8 cellular contexts compared by ENCODE assay signal in the genomic region with DNA sequence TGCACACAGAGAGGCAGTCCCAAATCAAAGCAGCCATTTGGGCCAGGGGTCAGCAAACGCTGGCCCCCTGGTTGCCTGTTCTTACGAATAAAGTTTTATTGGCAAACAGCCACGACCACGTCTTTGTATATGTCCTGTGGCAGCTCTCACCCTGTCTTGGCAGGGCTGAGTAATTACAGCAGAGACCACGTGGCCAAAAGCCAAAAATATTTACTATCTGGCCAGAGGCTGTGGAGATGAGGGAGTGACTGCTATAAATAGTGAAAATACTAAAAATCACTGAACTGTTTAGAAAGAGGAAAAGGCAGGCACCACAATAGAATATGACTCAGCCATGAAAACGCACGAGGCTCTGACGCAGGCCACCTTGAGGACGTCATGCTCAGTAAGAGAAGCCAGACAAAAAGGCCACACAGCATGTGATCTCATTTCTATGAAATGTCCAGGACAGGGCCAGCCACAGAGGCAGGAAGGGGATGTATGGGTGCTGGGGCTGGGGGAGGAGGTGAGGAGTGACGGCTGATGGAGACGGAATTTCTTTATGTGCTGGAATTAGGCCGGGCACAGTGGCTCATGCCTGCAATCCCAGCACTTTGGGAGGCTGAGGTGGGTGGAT. TPM values are rescaled to one million over a fixed set of nuclear protein-coding genes. Genes with fewer than 3 reads are reported as not detected.
DNase-seq lines count a peak whose midpoint lies in the region; ATAC-seq and TF ChIP-seq lines count a peak whose summit lies in the region.

No MANE protein-coding gene starts in this region.

- H3K36me3 Mint-ChIP-seq in effector memory CD8-positive, alpha-beta T cell (ENCODE audit: insufficient read depth) = peaks cover 35% of the 10 kb centered on the region

- no peak overlapping the region for H3K4me3 Mint-ChIP-seq in effector memory CD8-positive, alpha-beta T cell

- TF ChIP-seq CTCF in Peyer's patch (IDR thresholded peaks at IDR 0.05) (no peak), fibroblast of mammary gland (conservative IDR thresholded peaks at IDR 0.05; ENCODE audit: control insufficient read depth, insufficient read depth, low read depth, low read length) (no peak)

- no peaks in the 10 kb centered on the region for H3K9me3 Mint-ChIP-seq in effector memory CD8-positive, alpha-beta T cell

- no peak for TF ChIP-seq POLR2A in Peyer's patch (IDR thresholded peaks at IDR 0.05)

- no peak for ATAC-seq in HG03135 (IDR thresholded peaks at IDR 0.05; ENCODE audit: unreplicated experiment)
- no peak for ATAC-seq in effector memory CD8-positive, alpha-beta T cell (replicated peaks)
- ATAC-seq in HG03469 (IDR thresholded peaks at IDR 0.05; ENCODE audit: unreplicated experiment) = no peak

- H3K4me1 Mint-ChIP-seq in effector memory CD8-positive, alpha-beta T cell (ENCODE audit: low read depth in 2 of 2) = no peaks in the 10 kb centered on the region

- peak overlapping the region in 1 of 2 donors; percentile 19 for H3K27ac Mint-ChIP-seq in effector memory CD8-positive, alpha-beta T cell

- no peaks in the 10 kb centered on the region for H3K27me3 Mint-ChIP-seq in effector memory CD8-positive, alpha-beta T cell

- H3K36me3 ChIP-seq in Peyer's patch = peaks cover 0 to 68% (median 0%) of the 10 kb centered on the region in 3 donors

- H3K27me3 ChIP-seq in Peyer's patch = no peaks in the 10 kb centered on the region

- no peaks in the 10 kb centered on the region for H3K9me3 ChIP-seq in Peyer's patch

- H3K27ac ChIP-seq in Peyer's patch = peak overlapping the region in 3 of 4 donors; percentile 27 to 84 (median 59)

- H3K4me1 ChIP-seq in Peyer's patch = no peaks in the 10 kb centered on the region

- H3K4me3 ChIP-seq in Peyer's patch (no peak overlapping the region), fibroblast of mammary gland (ENCODE audit: control insufficient read depth, low read depth, low read length) (no peak overlapping the region)

- DNase-seq in EH (ENCODE audit: low read depth) (peak; percentile 100), Peyer's patch (peak in 1 of 3 donors; percentile 71), fibroblast of mammary gland (ENCODE audit: low read depth) (peak; percentile 100), pons (ENCODE audit: low spot score) (peak; percentile 54), NCI-H1930 (lab: John Stamatoyannopoulos, UW) (no peak)
- no peak for DNase-seq in effector memory CD8-positive, alpha-beta T cell

RNA-seq across cellular contexts. Expression of gene SMIM24, which starts 29.4 kb away (rescaled TPM):
- 1,000 to 10,000 TPM in 1 of 4 donors, 100 to 1,000 TPM in 2, 10 to 100 TPM in 1; 75.9 to 1,153 (median 771) TPM for total RNA-seq in Peyer's patch

RNA-seq across cellular contexts. Expression of gene SMIM44, which starts 32.3 kb away (rescaled TPM):
- total RNA-seq in Peyer's patch = 10 to 100 TPM in 1 of 4 donors, 1 to 10 TPM in 1, not detected in 2; 5.4 to 11.0 TPM

RNA-seq across cellular contexts. Expression of gene DOHH, which starts 49.6 kb away (rescaled TPM):
- 10 to 100 TPM in 1 of 4 donors, 1 to 10 TPM in 3; 5.6 to 10.2 (median 9.5) TPM for total RNA-seq in Peyer's patch

RNA-seq across cellular contexts. Expression of gene FZR1, which starts 55.2 kb away (rescaled TPM):
- 10 to 100 TPM; 24.8 to 75.1 (median 38.7) TPM for total RNA-seq in Peyer's patch

Comparison
In these comparisons a context has a peak if more than half of its experiments do, and no peak if none do; other contexts are left out.
1. DNase-seq: peak in EH (single experiment), fibroblast of mammary gland (single experiment) and pons (single experiment); none in NCI-H1930 (0 of 2) and effector memory CD8-positive, alpha-beta T cell (0 of 3).